Comparison of ENCODE assay signal across 12 cellular contexts in genomic region chr18:37668971-37669747, GRCh38.
DNase-seq lines count a peak whose midpoint lies in the region; ATAC-seq and TF ChIP-seq lines count a peak whose summit lies in the region.
"Had no signal": no experiment of that assay in that cellular context is flagged by ENCODE, and none has a peak within 500 bp of the region (broad histone marks: within the 10 kb centered on the region; RNA-seq: fewer than 3 reads in every experiment).

No MANE protein-coding gene starts in this region.

- H3K27ac ChIP-seq in HUES48 (ENCODE audit: low read depth, low read length): peak overlapping the region; percentile 56
- H3K27ac ChIP-seq: VCaP had no signal

- H3K9me3 ChIP-seq in HUES48 (ENCODE audit: control insufficient read depth, insufficient read depth, low read length): no peaks in the 10 kb centered on the region

- no peaks in the 10 kb centered on the region for H3K36me3 ChIP-seq in HUES48 (ENCODE audit: control insufficient read depth, insufficient read depth, low read length)

- H3K9ac ChIP-seq in HUES48 (ENCODE audit: low read depth, low read length): no peak overlapping the region

- no peak overlapping the region for H3K4me3 ChIP-seq in HUES48 (ENCODE audit: low read depth, low read length)

- no peaks in the 10 kb centered on the region for H3K36me3 Mint-ChIP-seq in endothelial cell (ENCODE audit: low read depth, unreplicated experiment)
- H3K36me3 Mint-ChIP-seq in activated CD8-positive, alpha-beta T cell treated with anti-CD3 and anti-CD28 coated beads for 36 hours (ENCODE audit: low read depth): no peaks in the 10 kb centered on the region

- H3K27me3 ChIP-seq in HUES48 (ENCODE audit: control insufficient read depth, insufficient read depth, low read length): no peaks in the 10 kb centered on the region

- H3K27me3 Mint-ChIP-seq in endothelial cell (ENCODE audit: unreplicated experiment): peaks cover 1% of the 10 kb centered on the region
- H3K27me3 Mint-ChIP-seq in activated CD8-positive, alpha-beta T cell treated with anti-CD3 and anti-CD28 coated beads for 36 hours: no peaks in the 10 kb centered on the region
- H3K27me3 Mint-ChIP-seq: CD4-positive, alpha-beta T cell had no signal

- ATAC-seq in HG02623 (IDR thresholded peaks at IDR 0.05; ENCODE audit: unreplicated experiment) (no peak), GM18517 (IDR thresholded peaks at IDR 0.05; ENCODE audit: unreplicated experiment) (no peak)
- ATAC-seq in activated CD8-positive, alpha-beta T cell treated with anti-CD3 and anti-CD28 coated beads for 36 hours: no peak
- ATAC-seq: left ventricle myocardium superior had no signal

- H3K4me1 Mint-ChIP-seq in endothelial cell (ENCODE audit: unreplicated experiment): peaks cover 32% of the 10 kb centered on the region
- H3K4me1 Mint-ChIP-seq in activated CD8-positive, alpha-beta T cell treated with anti-CD3 and anti-CD28 coated beads for 36 hours (ENCODE audit: low read depth): no peaks in the 10 kb centered on the region

- CTCF ChIA-PET in activated CD8-positive, alpha-beta T cell treated with anti-CD3 and anti-CD28 coated beads for 36 hours (lab: Charles Lee): no interaction called here

- no peak for TF ChIP-seq CTCF in endothelial cell (IDR thresholded peaks at IDR 0.05; ENCODE audit: unreplicated experiment)
- no peak for TF ChIP-seq CTCF in activated CD8-positive, alpha-beta T cell treated with anti-CD3 and anti-CD28 coated beads for 36 hours (IDR thresholded peaks at IDR 0.05)

- POLR2A ChIA-PET in activated CD8-positive, alpha-beta T cell treated with anti-CD3 and anti-CD28 coated beads for 36 hours (lab: Charles Lee): no interaction called here

- peak; percentile 79 for DNase-seq in NCI-H2227 (lab: John Stamatoyannopoulos, UW; ENCODE audit: unreplicated experiment)
- DNase-seq in endothelial cell (ENCODE audit: low spot score): peak; percentile 39
- DNase-seq in pons (ENCODE audit: low spot score): peak; percentile 26
- no peak for DNase-seq in activated CD8-positive, alpha-beta T cell treated with anti-CD3 and anti-CD28 coated beads for 36 hours
- DNase-seq: CD4-positive, alpha-beta T cell; effector memory CD4-positive, alpha-beta T cell; left ventricle myocardium superior; stimulated activated CD4-positive, alpha-beta T cell treated with anti-CD3 and anti-CD28 coated beads, Interleukin-4, amount 100 ng/mL, for 4 hours had no signal

- no peak overlapping the region for H3K4me3 Mint-ChIP-seq in endothelial cell (ENCODE audit: unreplicated experiment)
- H3K4me3 Mint-ChIP-seq in activated CD8-positive, alpha-beta T cell treated with anti-CD3 and anti-CD28 coated beads for 36 hours: no peak overlapping the region
- H3K4me3 Mint-ChIP-seq: CD4-positive, alpha-beta T cell had no signal

- no peaks in the 10 kb centered on the region for H3K9me3 Mint-ChIP-seq in endothelial cell (ENCODE audit: unreplicated experiment)
- H3K9me3 Mint-ChIP-seq in activated CD8-positive, alpha-beta T cell treated with anti-CD3 and anti-CD28 coated beads for 36 hours: peaks cover 2% of the 10 kb centered on the region
- H3K9me3 Mint-ChIP-seq: CD4-positive, alpha-beta T cell had no signal

- peak overlapping the region; percentile 96 for H3K27ac Mint-ChIP-seq in endothelial cell (ENCODE audit: unreplicated experiment)
- no peak overlapping the region for H3K27ac Mint-ChIP-seq in activated CD8-positive, alpha-beta T cell treated with anti-CD3 and anti-CD28 coated beads for 36 hours
- H3K27ac Mint-ChIP-seq: CD4-positive, alpha-beta T cell had no signal

- H3K4me1 ChIP-seq in HUES48 (ENCODE audit: control insufficient read depth, insufficient read depth, low read length): peaks cover 11% of the 10 kb centered on the region

- intact Hi-C loops in activated CD8-positive, alpha-beta T cell treated with anti-CD3 and anti-CD28 coated beads for 36 hours (cut with micrococcal nuclease): no loop called here
